ENCODE assay signal across 15 cellular contexts in the genomic region with DNA sequence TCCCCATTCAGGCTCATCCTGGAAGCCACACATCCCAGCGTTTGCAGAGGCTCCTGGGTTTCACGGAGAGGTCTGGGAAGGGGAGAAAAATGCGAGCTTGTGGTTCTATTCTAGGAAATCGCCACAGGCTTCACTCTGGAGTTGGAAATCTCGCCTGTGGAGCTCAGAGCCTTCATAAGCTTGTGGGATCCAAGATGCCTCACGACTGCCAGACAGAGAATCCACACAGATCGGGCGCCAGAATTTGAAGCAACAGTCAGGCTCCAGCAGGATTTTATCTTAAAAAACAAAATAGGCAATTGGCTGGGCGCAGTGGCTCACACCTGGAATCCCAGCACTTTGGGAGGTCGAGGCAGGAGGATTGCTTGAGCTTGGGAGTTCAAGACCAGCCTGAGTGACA.
"Had no signal": no experiment of that assay in that cellular context is flagged by ENCODE, and none has a peak within 500 bp of the region (broad histone marks: within the 10 kb centered on the region; RNA-seq: fewer than 3 reads in every experiment).

No MANE protein-coding gene starts in this region.

- DNase-seq: activated CD4-positive, alpha-beta T cell treated with anti-CD3 and anti-CD28 coated beads for 4 hours; activated CD8-positive, alpha-beta T cell treated with anti-CD3 and anti-CD28 coated beads, Interleukin-2, amount 10 ng/mL, durations not matched to agents 7 days and 5 days; activated effector memory CD4-positive, alpha-beta T cell treated with Interleukin-2 at 50 U/mL for 16 hours; activated naive CD4-positive, alpha-beta T cell; activated T-cell treated with anti-CD3 and anti-CD28 coated beads, Interleukin-2, amount 50 U/mL, for 24 hours; aorta; Kasumi-1; KBM-7; NCI-H1417; NCI-H1930; NCI-H226; NCI-H526 treated with DMSO at 0.1 percent for 48 hours; PC-3; SHP77 treated with DMSO at 0.1 percent for 48 hours had no signal

- ATAC-seq: activated CD4-positive, CD25-positive, alpha-beta regulatory T cell treated with anti-CD3 and anti-CD28 coated beads, Interleukin-2, amount 50 U/mL, for 24 hours; activated CD8-positive, alpha-beta T cell treated with anti-CD3 and anti-CD28 coated beads, Interleukin-2, amount 10 ng/mL, durations not matched to agents 7 days and 5 days; PC-3 had no signal
